ENCODE assay signal across 8 cellular contexts in genomic region chr11:6505577-6506240, GRCh38. TPM values are rescaled to one million over a fixed set of nuclear protein-coding genes. Genes with fewer than 3 reads are reported as not detected.
DNase-seq lines count a peak whose midpoint lies in the region; ATAC-seq, FAIRE-seq and TF ChIP-seq lines count a peak whose summit lies in the region.

No MANE protein-coding gene starts in this region.

- H3K9ac ChIP-seq in K562 (ENCODE audit: insufficient read depth in 1 of 2, low read depth in 2 of 2, low read length in 2 of 2), result no peak overlapping the region

- intact Hi-C loops in K562 (cut with micrococcal nuclease), result loop anchor here (1.0 kb wide), 3 partner anchors 66 to 252 kb away; no protein-coding TSS in a partner anchor
- intact Hi-C loops in testis (cut with DNase I; ENCODE audit: low total_unique reads), result no loop called here

- H3K9me3 ChIP-seq in K562 (replicated peaks; ENCODE audit: control insufficient read depth, insufficient read depth, low read depth, low read length), result no peaks in the 10 kb centered on the region
- H3K9me3 ChIP-seq in testis, result no peaks in the 10 kb centered on the region

- H3K27ac ChIP-seq in K562 (ENCODE audit: extremely low read depth, low read depth, low read length), result no peak overlapping the region
- no peak overlapping the region for H3K27ac ChIP-seq in testis

- no peaks in the 10 kb centered on the region for H4K20me1 ChIP-seq in K562 (replicated peaks; ENCODE audit: control insufficient read depth, insufficient read depth, low read length)

- TF ChIP-seq RAD21 in K562 (CRISPR knock-in tag; conservative IDR thresholded peaks at IDR 0.05 in 1 of 2, IDR thresholded peaks at IDR 0.05 in 1 of 2), result peak; percentile 46 to 69

- TF ChIP-seq CTCF in K562 (IDR thresholded peaks at IDR 0.05 in 2 of 3, conservative IDR thresholded peaks at IDR 0.05 in 1 of 3; ENCODE audit: insufficient read depth in 2 of 3, low read depth in 1 of 3, low read length in 3 of 3), result peak; percentile 61 to 78 (median 77); a peak in 5 of 6 replicates
- TF ChIP-seq CTCF in testis (IDR thresholded peaks at IDR 0.05), result peak; percentile 22 to 70 (median 60)

- H3K4me3 ChIP-seq in K562 (no peak overlapping the region), testis (no peak overlapping the region)

- no peak for TF ChIP-seq EP300 in K562 (IDR thresholded peaks at IDR 0.05; ENCODE audit: low read length)

- H3K36me3 ChIP-seq in K562 (ENCODE audit: control insufficient read depth, insufficient read depth, low read length) (peaks cover 38% of the 10 kb centered on the region), testis (ENCODE audit: low read depth, missing control alignments) (no peaks in the 10 kb centered on the region)

- H3K4me1 ChIP-seq in K562 (replicated peaks in 1 of 2; ENCODE audit: control insufficient read depth in 2 of 2, insufficient read depth in 2 of 2, low read length in 2 of 2) (no peaks in the 10 kb centered on the region), testis (no peaks in the 10 kb centered on the region)

- ATAC-seq in GM21526 (IDR thresholded peaks at IDR 0.05; ENCODE audit: low FRiP score, unreplicated experiment), result peak; percentile 61
- ATAC-seq in K562, result peak; percentile 86

- WGBS in K562 (ENCODE audit: insufficient coverage, low coverage, missing lambda C conversion rate), result 50% methylated on average over 2 of the region's 2 CpGs
- 70 to 72% methylated on average over 2 of the region's 2 CpGs for WGBS in testis, 2 donors

- H3K27me3 ChIP-seq in K562 (ENCODE audit: control insufficient read depth in 2 of 2, insufficient read depth in 2 of 2, low read length in 2 of 2) (no peaks in the 10 kb centered on the region), testis (no peaks in the 10 kb centered on the region)

- DNase-seq in D341Med (ENCODE audit: low spot score), result peak; percentile 56
- DNase-seq in NCI-H2227 (lab: John Stamatoyannopoulos, UW; ENCODE audit: unreplicated experiment), result peak; percentile 51
- peak; percentile 32 to 53 (median 34) for DNase-seq in K562 (ENCODE audit: extremely low read depth in 1 of 4, low spot score in 3 of 4)
- DNase-seq in iris pigment epithelial cell (ENCODE audit: low read depth), result peak; percentile 72
- peak; percentile 32 for DNase-seq in testis
- no peak for DNase-seq in NK-92 (lab: John Stamatoyannopoulos, UW; ENCODE audit: unreplicated experiment)
- DNase-seq in stimulated activated CD4-positive, alpha-beta T cell treated with anti-CD3 and anti-CD28 coated beads, Interleukin-2, amount 100 ng/mL, for 48 hours, result no peak

- in situ Hi-C loops in K562 (cut with MboI), result no loop called here

- TF ChIP-seq POLR2A in K562 (conservative IDR thresholded peaks at IDR 0.05), result no peak
- TF ChIP-seq POLR2A in testis (IDR thresholded peaks at IDR 0.05), result no peak

- H3K9me1 ChIP-seq in K562 (ENCODE audit: control insufficient read depth, insufficient read depth, low read length), result no peaks in the 10 kb centered on the region

- POLR2A ChIA-PET in K562 (lab: Yijun Ruan, JAX), result interaction anchor here (0.6 to 2.3 kb wide), 3 partner anchors 10 to 306 kb away, joined by 3 to 7 read pairs (median 6); no protein-coding TSS in a partner anchor

- no peaks in the 10 kb centered on the region for H3K79me2 ChIP-seq in K562 (ENCODE audit: control insufficient read depth, insufficient read depth, low read length)

- BruUV-seq in K562 (replicated peaks; lab: Mats Ljungman, UMichigan), result no TSS peak

- no peak overlapping the region for H2AFZ ChIP-seq in K562 (ENCODE audit: low read depth, low read length)

- H3K4me2 ChIP-seq in K562 (ENCODE audit: insufficient read depth, low read length), result no peak overlapping the region

- no peak for FAIRE-seq in K562 (lab: Jason Lieb, UNC)

- CTCF ChIA-PET in K562 (lab: Yijun Ruan, JAX; ENCODE audit: low intra/inter-chr PET ratio), result interaction anchor here (0.6 to 3.0 kb wide), 2 partner anchors 127 to 1867 kb away, joined by 3 to 12 read pairs; no protein-coding TSS in a partner anchor

RNA-seq across cellular contexts. Expression of gene DNHD1, which starts 8.6 kb away (rescaled TPM):
- 197 and 241 TPM in 2 replicates for total RNA-seq in K562 (2011; cell fraction: chromatin; rRNA removed; ENCODE audit: low replicate concordance)
- total RNA-seq in K562 (2011; cell fraction: nucleolus; rRNA removed), result 92.7 and 107 TPM in 2 replicates
- 141 and 183 TPM in 2 replicates for total RNA-seq in K562 (2011; cell fraction: nucleoplasm; rRNA removed)
- 3.0 and 3.8 TPM in 2 replicates for total RNA-seq in K562 (2014; rRNA removed)
- 3.6 and 4.1 TPM in 2 replicates for total RNA-seq in K562 (2014; rRNA removed; fragmentation: Illumina TruSeq; extraction: Trizol)
- total RNA-seq in K562 (2015; rRNA removed; fragmentation: Illumina TruSeq; extraction: Trizol), result 3.6 TPM in 2 replicates
- 6.5 and 7.4 TPM in 2 replicates for total RNA-seq in K562 (2021)
- 9.7 and 16.7 TPM in 2 replicates for polyA plus RNA-seq in K562 (2011; rRNA removed)
- polyA plus RNA-seq in K562 (2011; cell fraction: cytosol; rRNA removed), result 4.1 and 6.9 TPM in 2 replicates
- 123 and 140 TPM in 2 replicates for polyA plus RNA-seq in K562 (2011; cell fraction: nucleus; rRNA removed)
- 5.2 and 22.4 TPM in 2 replicates for polyA plus RNA-seq in K562 (2012)
- polyA plus RNA-seq in K562 (2014; fragmentation: Illumina TruSeq; extraction: Trizol), result 4.8 TPM in 2 replicates
- polyA plus RNA-seq in K562 (2014; fragmentation: Nextera tagmentation; extraction: Ambion mirVana), result 1 to 10 TPM in 1 of 2 experiments, under 1 TPM in 1; 0.82 to 2.0 TPM
- 7.1 and 8.4 TPM in 2 replicates for polyA plus RNA-seq in K562 (2014; rRNA removed)
- polyA minus RNA-seq in K562 (2011; rRNA and poly(A)+ RNA removed), result 24.5 and 30.4 TPM in 2 replicates
- 7.0 and 8.5 TPM in 2 replicates for polyA minus RNA-seq in K562 (2011; cell fraction: cytosol; rRNA and poly(A)+ RNA removed)
- 26.4 and 49.9 TPM in 2 replicates for polyA minus RNA-seq in K562 (2011; cell fraction: nucleus; rRNA and poly(A)+ RNA removed)
- total RNA-seq in testis, result 100 to 1,000 TPM in 1 of 2 donors, 10 to 100 TPM in 1; 66.3 to 103 TPM
- polyA plus RNA-seq in testis (ENCODE audit: insufficient read depth, low read depth, low replicate concordance), result 83.2 TPM

RNA-seq across cellular contexts. Expression of gene TIMM10B, which starts 24.4 kb away (rescaled TPM):
- 128 and 180 TPM in 2 replicates for total RNA-seq in K562 (2011; cell fraction: chromatin; rRNA removed; ENCODE audit: low replicate concordance)
- total RNA-seq in K562 (2011; cell fraction: nucleolus; rRNA removed), result 109 and 115 TPM in 2 replicates
- 150 and 215 TPM in 2 replicates for total RNA-seq in K562 (2011; cell fraction: nucleoplasm; rRNA removed)
- total RNA-seq in K562 (2014; rRNA removed), result 43.2 and 48.7 TPM in 2 replicates
- total RNA-seq in K562 (2014; rRNA removed; fragmentation: Illumina TruSeq; extraction: Trizol), result 45.7 and 47.5 TPM in 2 replicates
- total RNA-seq in K562 (2015; rRNA removed; fragmentation: Illumina TruSeq; extraction: Trizol), result 47.0 and 48.9 TPM in 2 replicates
- total RNA-seq in K562 (2021), result 63.0 and 66.0 TPM in 2 replicates
- 78.1 and 83.0 TPM in 2 replicates for polyA plus RNA-seq in K562 (2011; rRNA removed)
- 82.7 and 87.5 TPM in 2 replicates for polyA plus RNA-seq in K562 (2011; cell fraction: cytosol; rRNA removed)
- 109 and 128 TPM in 2 replicates for polyA plus RNA-seq in K562 (2011; cell fraction: nucleus; rRNA removed)
- 38.6 and 62.9 TPM in 2 replicates for polyA plus RNA-seq in K562 (2012)
- polyA plus RNA-seq in K562 (2014; fragmentation: Illumina TruSeq; extraction: Trizol), result 48.1 and 57.0 TPM in 2 replicates
- 100 to 1,000 TPM; 158 to 163 TPM for polyA plus RNA-seq in K562 (2014; fragmentation: Nextera tagmentation; extraction: Ambion mirVana)
- 54.0 and 64.9 TPM in 2 replicates for polyA plus RNA-seq in K562 (2014; rRNA removed)
- 58.1 and 61.2 TPM in 2 replicates for polyA minus RNA-seq in K562 (2011; rRNA and poly(A)+ RNA removed)
- 21.0 and 37.8 TPM in 2 replicates for polyA minus RNA-seq in K562 (2011; cell fraction: cytosol; rRNA and poly(A)+ RNA removed)
- 75.8 and 112 TPM in 2 replicates for polyA minus RNA-seq in K562 (2011; cell fraction: nucleus; rRNA and poly(A)+ RNA removed)
- 10 to 100 TPM; 49.1 to 55.1 TPM for total RNA-seq in testis
- 37.0 TPM for polyA plus RNA-seq in testis (ENCODE audit: insufficient read depth, low read depth, low replicate concordance)

RNA-seq across cellular contexts. Expression of gene ARFIP2, which starts 24.6 kb away (rescaled TPM):
- total RNA-seq in K562 (2011; cell fraction: chromatin; rRNA removed; ENCODE audit: low replicate concordance), result 207 and 353 TPM in 2 replicates
- 170 and 195 TPM in 2 replicates for total RNA-seq in K562 (2011; cell fraction: nucleolus; rRNA removed)
- 211 and 248 TPM in 2 replicates for total RNA-seq in K562 (2011; cell fraction: nucleoplasm; rRNA removed)
- 41.0 and 46.7 TPM in 2 replicates for total RNA-seq in K562 (2014; rRNA removed)
- 27.8 and 32.0 TPM in 2 replicates for total RNA-seq in K562 (2014; rRNA removed; fragmentation: Illumina TruSeq; extraction: Trizol)
- total RNA-seq in K562 (2015; rRNA removed; fragmentation: Illumina TruSeq; extraction: Trizol), result 37.6 and 40.8 TPM in 2 replicates
- 42.9 and 46.5 TPM in 2 replicates for total RNA-seq in K562 (2021)
- 74.1 and 84.0 TPM in 2 replicates for polyA plus RNA-seq in K562 (2011; rRNA removed)
- 59.9 and 62.2 TPM in 2 replicates for polyA plus RNA-seq in K562 (2011; cell fraction: cytosol; rRNA removed)
- 334 and 409 TPM in 2 replicates for polyA plus RNA-seq in K562 (2011; cell fraction: nucleus; rRNA removed)
- 35.7 and 48.8 TPM in 2 replicates for polyA plus RNA-seq in K562 (2012)
- 48.5 and 49.3 TPM in 2 replicates for polyA plus RNA-seq in K562 (2014; fragmentation: Illumina TruSeq; extraction: Trizol)
- 10 to 100 TPM; 11.8 to 14.2 TPM for polyA plus RNA-seq in K562 (2014; fragmentation: Nextera tagmentation; extraction: Ambion mirVana)
- 60.0 and 61.0 TPM in 2 replicates for polyA plus RNA-seq in K562 (2014; rRNA removed)
- polyA minus RNA-seq in K562 (2011; rRNA and poly(A)+ RNA removed), result 58.8 and 63.0 TPM in 2 replicates
- polyA minus RNA-seq in K562 (2011; cell fraction: cytosol; rRNA and poly(A)+ RNA removed), result 15.8 and 19.7 TPM in 2 replicates
- 73.6 and 124 TPM in 2 replicates for polyA minus RNA-seq in K562 (2011; cell fraction: nucleus; rRNA and poly(A)+ RNA removed)
- total RNA-seq in testis, result 10 to 100 TPM; 70.2 to 80.1 TPM
- 56.1 TPM for polyA plus RNA-seq in testis (ENCODE audit: insufficient read depth, low read depth, low replicate concordance)

RNA-seq across cellular contexts. Expression of gene TRIM3, which starts 32.0 kb away (rescaled TPM):
- total RNA-seq in K562 (2011; cell fraction: chromatin; rRNA removed; ENCODE audit: low replicate concordance), result 19.0 and 30.8 TPM in 2 replicates
- total RNA-seq in K562 (2011; cell fraction: nucleolus; rRNA removed), result 22.5 and 25.3 TPM in 2 replicates
- total RNA-seq in K562 (2011; cell fraction: nucleoplasm; rRNA removed), result 20.2 and 20.7 TPM in 2 replicates
- total RNA-seq in K562 (2014; rRNA removed) (3.0 and 11.6 TPM in 2 replicates), K562 (2014; rRNA removed; fragmentation: Illumina TruSeq; extraction: Trizol) (2.7 and 3.8 TPM in 2 replicates), K562 (2015; rRNA removed; fragmentation: Illumina TruSeq; extraction: Trizol) (4.8 and 5.2 TPM in 2 replicates), K562 (2021) (6.4 and 6.8 TPM in 2 replicates), testis (10 to 100 TPM; 29.4 TPM)
- polyA plus RNA-seq in K562 (2011; rRNA removed) (4.8 and 6.2 TPM in 2 replicates), K562 (2014; fragmentation: Illumina TruSeq; extraction: Trizol) (4.7 and 5.6 TPM in 2 replicates), K562 (2014; fragmentation: Nextera tagmentation; extraction: Ambion mirVana) (under 1 TPM; 0.45 to 0.81 TPM), K562 (2014; rRNA removed) (9.2 and 10.4 TPM in 2 replicates), testis (ENCODE audit: insufficient read depth, low read depth, low replicate concordance) (15.0 TPM)
- 4.5 and 5.7 TPM in 2 replicates for polyA plus RNA-seq in K562 (2011; cell fraction: cytosol; rRNA removed)
- 36.0 and 59.3 TPM in 2 replicates for polyA plus RNA-seq in K562 (2011; cell fraction: nucleus; rRNA removed)
- 6.2 and 9.0 TPM in 2 replicates for polyA plus RNA-seq in K562 (2012)
- 2.7 and 4.7 TPM in 2 replicates for polyA minus RNA-seq in K562 (2011; rRNA and poly(A)+ RNA removed)
- 1.6 and 1.7 TPM in 2 replicates for polyA minus RNA-seq in K562 (2011; cell fraction: cytosol; rRNA and poly(A)+ RNA removed)
- 10.3 and 14.0 TPM in 2 replicates for polyA minus RNA-seq in K562 (2011; cell fraction: nucleus; rRNA and poly(A)+ RNA removed)

Comparison
In these comparisons a context has a peak if more than half of its experiments do, and no peak if none do; other contexts are left out.
1. DNase-seq: peak in D341Med (single experiment), NCI-H2227 (single experiment), K562 (4 of 4), iris pigment epithelial cell (single experiment) and testis (single experiment); none in NK-92 (single experiment) and stimulated activated CD4-positive, alpha-beta T cell treated with anti-CD3 and anti-CD28 coated beads, Interleukin-2, amount 100 ng/mL, for 48 hours (0 of 2).